In genomic region chr20:62230696-62231095, GRCh38 we compare ENCODE assay signal across 23 cellular contexts. TPM values are rescaled to one million over a fixed set of nuclear protein-coding genes. Genes with fewer than 3 reads are reported as not detected.
DNase-seq lines count a peak whose midpoint lies in the region; ATAC-seq, FAIRE-seq and TF ChIP-seq lines count a peak whose summit lies in the region.
"Had no signal": no experiment of that assay in that cellular context is flagged by ENCODE, and none has a peak within 500 bp of the region (broad histone marks: within the 10 kb centered on the region; RNA-seq: fewer than 3 reads in every experiment).

No MANE protein-coding gene starts in this region.

- H3K4me2 ChIP-seq in IMR-90 (ENCODE audit: low read depth, low read length) (no peak overlapping the region), H1 (ENCODE audit: insufficient read depth in 1 of 2, low read depth in 2 of 2, low read length in 2 of 2) (no peak overlapping the region)
- H3K4me2 ChIP-seq: A549, BLaER1 had no signal

- H3K27me3 Mint-ChIP-seq in HFFc6 (ENCODE audit: insufficient read depth) = peaks cover 13% of the 10 kb centered on the region

- CTCF ChIA-PET in IMR-90 (lab: Yijun Ruan, JAX) = no interaction called here
- CTCF ChIA-PET in H1 (lab: Charles Lee; ENCODE audit: partially characterized antibody) = interaction anchor here (1.0 kb wide), 1 partner anchor 30 kb away, joined by 3 read pairs; no protein-coding TSS in a partner anchor

- DNase-seq in IMR-90 (no peak), H1 (ENCODE audit: low read depth in 1 of 2, low spot score in 2 of 2) (no peak), SJCRH30 (no peak), HFFc6 (no peak)
- DNase-seq in activated CD8-positive, alpha-beta memory T cell treated with anti-CD3 and anti-CD28 coated beads, Interleukin-2, amount 50 U/mL, for 4 hours = no peak
- DNase-seq: BE2C; C1 segment of cervical spinal cord; Caco-2; Calu3; CD4-positive, alpha-beta T cell; CD8-positive, alpha-beta T cell; DMS79 treated with DMSO at 0.1 percent for 48 hours; GF-D8 had no signal

- no peak overlapping the region for H2BK15ac ChIP-seq in IMR-90 (ENCODE audit: low read depth, low read length)
- H2BK15ac ChIP-seq in H1 (ENCODE audit: low read length) = no peak overlapping the region

- H4K91ac ChIP-seq in IMR-90 (ENCODE audit: insufficient read depth, low read depth, low read length) (no peak overlapping the region), H1 (replicated peaks; ENCODE audit: insufficient read length, low read length) (no peak overlapping the region)

- no peak overlapping the region for H2BK120ac ChIP-seq in IMR-90 (ENCODE audit: low read depth, low read length)
- no peak overlapping the region for H2BK120ac ChIP-seq in H1 (replicated peaks; ENCODE audit: low read depth, low read length)

- H3K9me1 ChIP-seq in IMR-90 (ENCODE audit: insufficient read depth, low read length) = no peaks in the 10 kb centered on the region

- TF ChIP-seq EP300 in H1 (IDR thresholded peaks at IDR 0.05; ENCODE audit: borderline replicate concordance in 1 of 2, low read depth in 2 of 2, low read length in 2 of 2) = no peak

- no peaks in the 10 kb centered on the region for H3K79me2 ChIP-seq in H1 (ENCODE audit: control insufficient read depth in 1 of 2, insufficient read depth in 2 of 2, low read length in 2 of 2)

- H3K27me3 ChIP-seq in IMR-90 (ENCODE audit: control insufficient read depth, insufficient read depth, low read length) = peaks cover 46% of the 10 kb centered on the region
- H3K27me3 ChIP-seq in H1 (replicated peaks in 1 of 4; ENCODE audit: control insufficient read depth in 3 of 4, extremely low read depth in 1 of 4, insufficient read depth in 3 of 4, low read length in 3 of 4) = peaks cover 0 to 6% (median 2%) of the 10 kb centered on the region in 4 experiments; a peak in 3 of 7 replicates
- H3K27me3 ChIP-seq in neutrophil = peaks cover 50% of the 10 kb centered on the region
- peaks cover 12% of the 10 kb centered on the region; the same call in 1 of the 2 replicates for H3K27me3 ChIP-seq in SJCRH30
- H3K27me3 ChIP-seq: BE2C, BLaER1 had no signal

- H3K36me3 ChIP-seq in IMR-90 (ENCODE audit: control insufficient read depth, insufficient read depth, low read length) (no peaks in the 10 kb centered on the region), H1 (ENCODE audit: control insufficient read depth in 2 of 4, insufficient read depth in 4 of 4, low read length in 3 of 4) (no peaks in the 10 kb centered on the region), neutrophil (no peaks in the 10 kb centered on the region), SJCRH30 (no peaks in the 10 kb centered on the region)
- H3K36me3 ChIP-seq: BE2C, BLaER1 had no signal

- H3K36me3 Mint-ChIP-seq in HFFc6 (ENCODE audit: low read depth) = no peaks in the 10 kb centered on the region
- H3K36me3 Mint-ChIP-seq: CD8-positive, alpha-beta T cell had no signal

- H3K4me3 ChIP-seq in IMR-90 (ENCODE audit: insufficient read depth, low read depth, low read length) (no peak overlapping the region), H1 (ENCODE audit: extremely low read depth in 1 of 4, insufficient read depth in 2 of 4, low read depth in 3 of 4, low read length in 4 of 4) (no peak overlapping the region), neutrophil (ENCODE audit: low read depth in 1 of 2, low read length in 1 of 2) (no peak overlapping the region), SJCRH30 (no peak overlapping the region)
- H3K4me3 ChIP-seq: A549, BLaER1 had no signal

- H3K56ac ChIP-seq in IMR-90 (ENCODE audit: extremely low read depth, insufficient read depth, low read length) (no peak overlapping the region), H1 (replicated peaks; ENCODE audit: insufficient read length, low read depth, low read length) (no peak overlapping the region)

- H3K79me1 ChIP-seq in IMR-90 (ENCODE audit: low read depth in 1 of 2, low read length in 2 of 2) (no peaks in the 10 kb centered on the region), H1 (ENCODE audit: low read depth, low read length) (0 out of 2 replicates have a peak, but pooled peaks cover 2% of the 10 kb centered on the region)

- FAIRE-seq in H1 (lab: Jason Lieb, UNC) = no peak
- FAIRE-seq: A549, D721Med, G401.6, GM12891, GM19239 had no signal

- 63% methylated on average over 4 of the region's 10 CpGs; no CpG with 5 or more reads in 1 of the 2 experiments for WGBS in IMR-90 (ENCODE audit: extremely low coverage in 2 of 2, insufficient read length in 1 of 2), 2 experiments
- whole genome bisulfite sequencing in H1 (ENCODE audit: extremely low coverage in 1 of 2, insufficient coverage in 1 of 2, insufficient read length in 1 of 2, insufficient replicate concordance in 2 of 2, low coverage in 1 of 2, low lambda C conversion rate in 2 of 2, missing lambda C conversion rate in 1 of 2), 2 experiments = 92% methylated on average over 10 of the region's 10 CpGs; no CpG with 5 or more reads in 1 of the 2 experiments

- H3K27ac Mint-ChIP-seq in HFFc6 = no peak overlapping the region
- H3K27ac Mint-ChIP-seq: CD4-positive, alpha-beta T cell; CD8-positive, alpha-beta T cell had no signal

- H3K4me1 ChIP-seq in IMR-90 (ENCODE audit: control insufficient read depth, insufficient read depth, low read length) (no peaks in the 10 kb centered on the region), H1 (replicated peaks in 1 of 4; ENCODE audit: control insufficient read depth in 3 of 4, insufficient read depth in 4 of 4, low read length in 3 of 4) (peaks cover 0 to 7% (median 5%) of the 10 kb centered on the region in 4 experiments; a peak in 5 of 7 replicates), neutrophil (ENCODE audit: control insufficient read depth in 1 of 2, insufficient read depth in 1 of 2, low read depth in 1 of 2, low read length in 1 of 2) (no peaks in the 10 kb centered on the region), SJCRH30 (peaks cover 8% of the 10 kb centered on the region)
- H3K4me1 ChIP-seq: A549, BE2C, Caco-2 had no signal

- no peak overlapping the region for H2BK12ac ChIP-seq in H1 (ENCODE audit: low read depth, low read length)

- in situ Hi-C loops in IMR-90 (cut with MboI; ENCODE audit: low sequenced_read_pairs) = no loop called here

- no peak overlapping the region for H2AK9ac ChIP-seq in IMR-90 (replicated peaks; ENCODE audit: low read depth, low read length, poor library complexity)

- H2AFZ ChIP-seq in IMR-90 (replicated peaks; ENCODE audit: low read length, poor library complexity) (peak overlapping the region; percentile 5), H1 (ENCODE audit: low read length) (no peak overlapping the region)

- no peak overlapping the region for H4K8ac ChIP-seq in IMR-90 (ENCODE audit: low read depth in 2 of 2, low read length in 2 of 2)
- H4K8ac ChIP-seq in H1 (ENCODE audit: extremely low read depth, insufficient read depth, low read length) = no peak overlapping the region

- TF ChIP-seq POLR2A in IMR-90 (IDR thresholded peaks at IDR 0.05; ENCODE audit: low read depth, low read length) (no peak), H1 (IDR thresholded peaks at IDR 0.05; ENCODE audit: control extremely low read depth in 1 of 2, low read depth in 2 of 2, low read length in 2 of 2) (no peak)

- H3K14ac ChIP-seq in IMR-90 (replicated peaks; ENCODE audit: low read depth, low read length) (no peak overlapping the region), H1 (ENCODE audit: insufficient read length) (no peak overlapping the region)

- H3K9me3 ChIP-seq in IMR-90 (ENCODE audit: control insufficient read depth, insufficient read depth, low read length) (peaks cover 4% of the 10 kb centered on the region), H1 (ENCODE audit: insufficient read depth in 2 of 2, low read depth in 1 of 2, low read length in 1 of 2) (peaks cover 0 to 5% of the 10 kb centered on the region in 2 experiments; a peak in 1 of 4 replicates), neutrophil (no peaks in the 10 kb centered on the region), SJCRH30 (replicated peaks) (no peaks in the 10 kb centered on the region; the same call in 1 of the 2 replicates)
- H3K9me3 ChIP-seq: A549, BE2C, BLaER1 had no signal

- no peak overlapping the region for H3K23ac ChIP-seq in IMR-90 (ENCODE audit: low read depth, low read length)
- no peak overlapping the region for H3K23ac ChIP-seq in H1 (ENCODE audit: insufficient read length)

- no peak overlapping the region for H2AK5ac ChIP-seq in IMR-90 (ENCODE audit: low read depth, low read length)
- H2AK5ac ChIP-seq in H1 (ENCODE audit: low read depth, low read length) = peak overlapping the region; percentile 89; the same call in 1 of the 2 replicates

- H3K4me3 Mint-ChIP-seq in HFFc6 = no peak overlapping the region
- H3K4me3 Mint-ChIP-seq: CD4-positive, alpha-beta T cell; CD8-positive, alpha-beta T cell had no signal

- H3K23me2 ChIP-seq in H1 (ENCODE audit: low read depth, low read length) = peaks cover 18% of the 10 kb centered on the region

- H3K18ac ChIP-seq in IMR-90 (ENCODE audit: low read depth, low read length) (no peak overlapping the region), H1 (ENCODE audit: extremely low read depth, low read length) (no peak overlapping the region)

- TF ChIP-seq CTCF in C4-2B (conservative IDR thresholded peaks at IDR 0.05) (no peak), IMR-90 (conservative IDR thresholded peaks at IDR 0.05; ENCODE audit: low read depth, low read length) (no peak), H1 (IDR thresholded peaks at IDR 0.05; ENCODE audit: control extremely low read depth in 1 of 3, insufficient read depth in 1 of 3, low read depth in 1 of 3, low read length in 3 of 3) (no peak), neutrophil (IDR thresholded peaks at IDR 0.05) (no peak), HFFc6 (IDR thresholded peaks at IDR 0.05) (no peak)

- ATAC-seq in IMR-90 (ENCODE audit: low read depth) = no peak
- ATAC-seq: A549; CD8-positive, alpha-beta T cell had no signal

- no peak overlapping the region for H2BK20ac ChIP-seq in IMR-90 (ENCODE audit: low read depth, low read length)
- H2BK20ac ChIP-seq in H1 (ENCODE audit: low read length) = no peak overlapping the region

- no TSS peak for BruUV-seq in IMR-90 (replicated peaks; lab: Mats Ljungman, UMichigan)

- peaks cover 4% of the 10 kb centered on the region; the same call in 1 of the 2 replicates for H3K9me3 Mint-ChIP-seq in HFFc6
- H3K9me3 Mint-ChIP-seq: CD4-positive, alpha-beta T cell; CD8-positive, alpha-beta T cell had no signal

- TF ChIP-seq RAD21 in IMR-90 (IDR thresholded peaks at IDR 0.05; ENCODE audit: low read length) = no peak
- TF ChIP-seq RAD21 in H1 (IDR thresholded peaks at IDR 0.05 in 1 of 2, conservative IDR thresholded peaks at IDR 0.05 in 1 of 2; ENCODE audit: low read depth in 2 of 2, low read length in 2 of 2) = no peak

- intact Hi-C loops in IMR-90 (cut with micrococcal nuclease) = no loop called here

- no peak overlapping the region for H4K5ac ChIP-seq in IMR-90 (ENCODE audit: low read depth, low read length)
- H4K5ac ChIP-seq in H1 (ENCODE audit: insufficient read length, low read depth, low read length) = no peak overlapping the region

- H2BK5ac ChIP-seq in IMR-90 (ENCODE audit: low read depth, low read length, poor library complexity, severe bottlenecking) = peak overlapping the region; percentile 60
- no peak overlapping the region for H2BK5ac ChIP-seq in H1 (ENCODE audit: low read depth, low read length)

- peak overlapping the region; percentile 82; the same call in 1 of the 2 replicates for H3K27ac ChIP-seq in C4-2B
- H3K27ac ChIP-seq in IMR-90 (ENCODE audit: insufficient read depth, low read length) = no peak overlapping the region
- H3K27ac ChIP-seq in H1 (ENCODE audit: low read depth, low read length) = no peak overlapping the region
- H3K27ac ChIP-seq in neutrophil = peak overlapping the region; percentile 78
- H3K27ac ChIP-seq in SJCRH30 = no peak overlapping the region
- H3K27ac ChIP-seq: 22Rv1, A549, BLaER1 had no signal

- dilution Hi-C loops in IMR-90 (cut with HindIII; ENCODE audit: low sequenced_read_pairs, unreplicated experiment) = no loop called here

- H4K20me1 ChIP-seq in IMR-90 (ENCODE audit: insufficient read depth, low read length) (peaks cover 4% of the 10 kb centered on the region; the same call in 1 of the 2 replicates), H1 (replicated peaks in 1 of 2; ENCODE audit: control insufficient read depth in 1 of 2, insufficient read depth in 2 of 2, low read length in 2 of 2) (peaks cover 0 to 15% of the 10 kb centered on the region in 2 experiments)
- H4K20me1 ChIP-seq: BLaER1 had no signal

- H3K4me1 Mint-ChIP-seq in HFFc6 (ENCODE audit: low read depth) = no peaks in the 10 kb centered on the region

- POLR2A ChIA-PET in IMR-90 (lab: Charles Lee; ENCODE audit: unreplicated experiment) (no interaction called here), H1 (lab: Charles Lee; ENCODE audit: partially characterized antibody) (no interaction called here)

- H3K4ac ChIP-seq in IMR-90 (ENCODE audit: low read depth, low read length) (no peak overlapping the region), H1 (replicated peaks; ENCODE audit: insufficient read length, low read depth, low read length) (no peak overlapping the region)

- H3K9ac ChIP-seq in IMR-90 (ENCODE audit: low read depth, low read length) (no peak overlapping the region), H1 (replicated peaks in 1 of 4; ENCODE audit: extremely low read depth in 1 of 4, low read depth in 3 of 4, low read length in 3 of 4) (no peak overlapping the region)
- H3K9ac ChIP-seq: BLaER1 had no signal

RNA-seq across cellular contexts. Expression of gene OSBPL2, which starts 7.6 kb away (rescaled TPM):
- 27.6 and 28.6 TPM in 2 replicates for total RNA-seq in IMR-90 (2012; rRNA removed)
- polyA plus RNA-seq in IMR-90 (2012; rRNA removed) (17.7 and 19.3 TPM in 2 replicates), H1 (2011; rRNA removed) (11.7 and 16.9 TPM in 2 replicates)
- 13.1 and 15.2 TPM in 2 replicates for polyA plus RNA-seq in IMR-90 (2012; cell fraction: cytosol; rRNA removed)
- polyA plus RNA-seq in IMR-90 (2012; cell fraction: nucleus; rRNA removed; ENCODE audit: low replicate concordance) = 36.2 and 68.6 TPM in 2 replicates
- total RNA-seq in H1 (2021; fragmentation: NEBNext Ultra II Directional; extraction: Animal tissue kit (Norgen Biotek cat#: 25700)) = 42.4 and 42.6 TPM in 2 replicates
- 17.9 TPM for polyA plus RNA-seq in H1 (2011; cell fraction: cytosol; rRNA removed)
- polyA plus RNA-seq in H1 (2011; cell fraction: nucleus; rRNA removed) = 47.6 TPM
- 21.7 to 24.9 TPM (median 23.7 TPM) in 4 replicates for polyA plus RNA-seq in H1 (2012, experiment 1 of 2)
- 5.0 TPM for polyA plus RNA-seq in H1 (2012, experiment 2 of 2)
- polyA plus RNA-seq in H1 (2013, experiment 1 of 2) = 17.0 TPM
- 15.9 TPM for polyA plus RNA-seq in H1 (2013, experiment 2 of 2)
- 51.4 and 59.5 TPM in 2 replicates for polyA minus RNA-seq in H1 (2011; rRNA and poly(A)+ RNA removed)
- polyA minus RNA-seq in H1 (2011; cell fraction: cytosol; rRNA and poly(A)+ RNA removed) = 16.6 TPM
- 25.7 TPM for polyA minus RNA-seq in H1 (2011; cell fraction: nucleus; rRNA and poly(A)+ RNA removed)
- total RNA-seq in SJCRH30 (2014; rRNA removed; shearing (Covaris generic)) = 36.7 and 40.2 TPM in 2 replicates
- 10 to 100 TPM; 32.2 to 37.6 (median 33.5) TPM for total RNA-seq in HFFc6 (2021; fragmentation: NEBNext Ultra II Directional; extraction: Animal tissue kit (Norgen Biotek cat#: 25700))

RNA-seq across cellular contexts. Expression of gene HRH3, which starts 10.6 kb away (rescaled TPM):
- not detected in 2 replicates for total RNA-seq in IMR-90 (2012; rRNA removed)
- not detected in 2 replicates for polyA plus RNA-seq in IMR-90 (2012; rRNA removed)
- not detected in 2 replicates for polyA plus RNA-seq in IMR-90 (2012; cell fraction: cytosol; rRNA removed)
- not detected in 2 replicates for polyA plus RNA-seq in IMR-90 (2012; cell fraction: nucleus; rRNA removed; ENCODE audit: low replicate concordance)
- 4.4 and 4.5 TPM in 2 replicates for total RNA-seq in H1 (2021; fragmentation: NEBNext Ultra II Directional; extraction: Animal tissue kit (Norgen Biotek cat#: 25700))
- polyA plus RNA-seq in H1 (2011; rRNA removed) = 2.0 and 3.1 TPM in 2 replicates
- polyA plus RNA-seq in H1 (2011; cell fraction: cytosol; rRNA removed) = 1.1 TPM
- 6.5 TPM for polyA plus RNA-seq in H1 (2011; cell fraction: nucleus; rRNA removed)
- 2.9 to 8.2 TPM (median 6.9 TPM) in 4 replicates for polyA plus RNA-seq in H1 (2012, experiment 1 of 2)
- polyA plus RNA-seq in H1 (2012, experiment 2 of 2) = 5.6 TPM
- 3.7 TPM for polyA plus RNA-seq in H1 (2013, experiment 1 of 2)
- polyA plus RNA-seq in H1 (2013, experiment 2 of 2) = 4.0 TPM
- polyA minus RNA-seq in H1 (2011; rRNA and poly(A)+ RNA removed) = 0.54 and 0.66 TPM in 2 replicates
- polyA minus RNA-seq in H1 (2011; cell fraction: cytosol; rRNA and poly(A)+ RNA removed) = 3.4 TPM
- 1.6 TPM for polyA minus RNA-seq in H1 (2011; cell fraction: nucleus; rRNA and poly(A)+ RNA removed)
- total RNA-seq in SJCRH30 (2014; rRNA removed; shearing (Covaris generic)) = 0.15 TPM in 1 of 2 replicates, not detected in the other
- not detected for total RNA-seq in HFFc6 (2021; fragmentation: NEBNext Ultra II Directional; extraction: Animal tissue kit (Norgen Biotek cat#: 25700))
- total RNA-seq: A172; Caco-2; Calu3; CD4-positive, alpha-beta T cell; CD8-positive, alpha-beta T cell had no signal
- polyA plus RNA-seq: A549 had no signal

RNA-seq across cellular contexts. Expression of gene MTG2, which starts 47.9 kb away (rescaled TPM):
- 11.5 and 12.2 TPM in 2 replicates for total RNA-seq in IMR-90 (2012; rRNA removed)
- 23.9 and 25.2 TPM in 2 replicates for polyA plus RNA-seq in IMR-90 (2012; rRNA removed)
- 21.7 and 23.7 TPM in 2 replicates for polyA plus RNA-seq in IMR-90 (2012; cell fraction: cytosol; rRNA removed)
- polyA plus RNA-seq in IMR-90 (2012; cell fraction: nucleus; rRNA removed; ENCODE audit: low replicate concordance) = 52.1 and 66.5 TPM in 2 replicates
- total RNA-seq in H1 (2021; fragmentation: NEBNext Ultra II Directional; extraction: Animal tissue kit (Norgen Biotek cat#: 25700)) = 22.8 and 24.1 TPM in 2 replicates
- polyA plus RNA-seq in H1 (2011; rRNA removed) = 14.4 and 24.7 TPM in 2 replicates
- 18.4 TPM for polyA plus RNA-seq in H1 (2011; cell fraction: cytosol; rRNA removed)
- polyA plus RNA-seq in H1 (2011; cell fraction: nucleus; rRNA removed) = 19.7 TPM
- polyA plus RNA-seq in H1 (2012, experiment 1 of 2) = 17.7 to 22.3 TPM (median 18.6 TPM) in 4 replicates
- polyA plus RNA-seq in H1 (2012, experiment 2 of 2) = 18.3 TPM
- 23.6 TPM for polyA plus RNA-seq in H1 (2013, experiment 1 of 2)
- 23.9 TPM for polyA plus RNA-seq in H1 (2013, experiment 2 of 2)
- polyA minus RNA-seq in H1 (2011; rRNA and poly(A)+ RNA removed) = 7.7 and 10.8 TPM in 2 replicates
- 8.8 TPM for polyA minus RNA-seq in H1 (2011; cell fraction: cytosol; rRNA and poly(A)+ RNA removed)
- polyA minus RNA-seq in H1 (2011; cell fraction: nucleus; rRNA and poly(A)+ RNA removed) = 12.1 TPM
- total RNA-seq in SJCRH30 (2014; rRNA removed; shearing (Covaris generic)) = 63.8 and 66.2 TPM in 2 replicates
- total RNA-seq in HFFc6 (2021; fragmentation: NEBNext Ultra II Directional; extraction: Animal tissue kit (Norgen Biotek cat#: 25700)) = 10 to 100 TPM; 27.9 to 33.8 (median 30.2) TPM

Comparison
In these comparisons a context has a peak if more than half of its experiments do, and no peak if none do; other contexts are left out.
1. H3K27ac ChIP-seq: peak in C4-2B (single experiment) and neutrophil (single experiment); none in IMR-90 (single experiment), H1 (single experiment) and SJCRH30 (single experiment).